Comparison of ENCODE assay signal across 12 cellular contexts in the genomic region with DNA sequence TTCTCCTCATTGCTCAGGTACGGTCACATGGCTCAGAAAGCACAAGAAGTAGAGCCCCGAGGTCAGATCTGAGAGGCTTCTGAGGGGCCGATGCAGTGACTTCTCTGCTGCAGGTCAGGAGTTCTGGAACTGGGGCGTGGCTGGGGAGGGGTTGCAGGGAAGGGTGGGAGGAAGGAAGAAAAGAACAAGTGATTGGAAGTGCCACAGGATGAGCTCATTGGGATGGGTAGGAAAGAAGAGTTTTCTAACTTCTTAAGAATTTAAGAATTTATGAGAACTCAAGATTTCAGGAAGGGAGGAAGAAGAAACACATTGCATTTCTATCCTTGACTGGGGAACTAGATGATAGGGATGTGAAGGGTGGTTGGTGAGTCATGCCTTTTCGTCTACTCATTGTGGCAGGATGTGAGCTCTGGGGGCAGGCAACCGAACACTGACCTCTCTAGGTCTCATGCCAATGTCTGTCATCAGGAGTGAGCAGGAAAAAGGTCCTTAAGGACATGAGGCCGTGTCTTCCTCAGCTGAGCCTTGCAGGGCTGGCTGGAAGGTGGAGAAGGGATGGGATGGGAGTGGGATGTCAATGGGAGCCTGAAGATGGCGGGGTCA. TPM values are rescaled to one million over a fixed set of nuclear protein-coding genes. Genes with fewer than 3 reads are reported as not detected.
DNase-seq lines count a peak whose midpoint lies in the region; FAIRE-seq and TF ChIP-seq lines count a peak whose summit lies in the region.
"Had no signal": no experiment of that assay in that cellular context is flagged by ENCODE, and none has a peak within 500 bp of the region (broad histone marks: within the 10 kb centered on the region; RNA-seq: fewer than 3 reads in every experiment).

No MANE protein-coding gene starts in this region.

- H3K27me3 ChIP-seq in bronchial epithelial cell (ENCODE audit: control insufficient read depth, insufficient read depth, low read length) (no peaks in the 10 kb centered on the region), smooth muscle cell (ENCODE audit: low read depth) (no peaks in the 10 kb centered on the region)
- H3K27me3 ChIP-seq: SJCRH30 had no signal

- intact Hi-C loops in OCI-LY7 (cut with micrococcal nuclease; ENCODE audit: unreplicated experiment) (no loop called here), lower leg skin (cut with DNase I; ENCODE audit: low total_unique reads) (loop anchor here (10.0 kb wide), 1 partner anchor 237 kb away; no protein-coding TSS in a partner anchor)

- H3K79me2 ChIP-seq in OCI-LY7 (ENCODE audit: insufficient read depth, low read depth, low read length) (no peaks in the 10 kb centered on the region), smooth muscle cell (ENCODE audit: low read depth) (no peaks in the 10 kb centered on the region)

- no TSS peak for BruUV-seq in OCI-LY7 (replicated peaks; lab: Mats Ljungman, UMichigan)

- WGBS in smooth muscle cell (ENCODE audit: low lambda C conversion rate) = 50% methylated on average over 8 of the region's 8 CpGs
- WGBS in lower leg skin, 2 donors = 64 to 82% methylated on average over 8 of the region's 8 CpGs

- TF ChIP-seq CTCF in OCI-LY7 (conservative IDR thresholded peaks at IDR 0.05; ENCODE audit: low read length) (no peak), bronchial epithelial cell (IDR thresholded peaks at IDR 0.05; ENCODE audit: insufficient read depth, low read length, severe bottlenecking) (no peak), smooth muscle cell (IDR thresholded peaks at IDR 0.05; ENCODE audit: borderline replicate concordance, insufficient read depth, poor library complexity, severe bottlenecking) (no peak), lower leg skin (IDR thresholded peaks at IDR 0.05) (no peak)

- no peaks in the 10 kb centered on the region for H4K20me1 ChIP-seq in OCI-LY7 (ENCODE audit: insufficient read depth, low read length)
- no peaks in the 10 kb centered on the region for H4K20me1 ChIP-seq in smooth muscle cell (ENCODE audit: low read depth)

- H3K36me3 ChIP-seq in OCI-LY7 (ENCODE audit: insufficient read depth, low read length) (no peaks in the 10 kb centered on the region), bronchial epithelial cell (ENCODE audit: control insufficient read depth, insufficient read depth, low read length) (no peaks in the 10 kb centered on the region), smooth muscle cell (ENCODE audit: low read depth) (no peaks in the 10 kb centered on the region)
- H3K36me3 ChIP-seq: SJCRH30, stomach had no signal

- CTCF ChIA-PET in OCI-LY7 (lab: Charles Lee; ENCODE audit: unreplicated experiment) = interaction anchor here (0.6 kb wide), 2 partner anchors 11 to 12 kb away, joined by 3 to 4 read pairs; no protein-coding TSS in a partner anchor

- POLR2A ChIA-PET in OCI-LY7 (lab: Charles Lee) = interaction anchor here (3.5 kb wide), 1 partner anchor 14 kb away, joined by 20 read pairs; a partner anchor contains a TSS

- H3K4me3 ChIP-seq in OCI-LY7 (ENCODE audit: low read depth, low read length, poor library complexity, severe bottlenecking) (no peak overlapping the region), bronchial epithelial cell (ENCODE audit: low read depth, low read length) (no peak overlapping the region), smooth muscle cell (no peak overlapping the region), lower leg skin (ENCODE audit: low read depth, poor library complexity, severe bottlenecking) (no peak overlapping the region)
- H3K4me3 ChIP-seq: SJCRH30, stomach had no signal

- peak overlapping the region; percentile 91; the same call in 1 of the 2 replicates for H2AFZ ChIP-seq in OCI-LY7 (ENCODE audit: low read length)
- no peak overlapping the region for H2AFZ ChIP-seq in smooth muscle cell (ENCODE audit: low read depth)

- in situ Hi-C loops in G401 (cut with HindIII; ENCODE audit: low sequenced_read_pairs) = no loop called here

- DNase-seq in HCEC 1CT (peak; percentile 95), OCI-LY7 (ENCODE audit: low spot score) (no peak), bronchial epithelial cell (ENCODE audit: low read depth) (peak; percentile 65), smooth muscle cell (lab: John Stamatoyannopoulos, UW; ENCODE audit: unreplicated experiment) (no peak), occipital lobe (lab: John Stamatoyannopoulos, UW) (no peak), lower leg skin (ENCODE audit: low spot score in 2 of 2) (no peak), G401 (ENCODE audit: low spot score) (no peak)
- DNase-seq: activated T-cell treated with anti-CD3 and anti-CD28 coated beads, Interleukin-2, amount 50 U/mL, for 1 hour; small intestine; stomach had no signal

- H3K27ac ChIP-seq in OCI-LY7 (ENCODE audit: low read depth, low read length, poor library complexity, severe bottlenecking) = no peak overlapping the region
- H3K27ac ChIP-seq in smooth muscle cell (ENCODE audit: low read depth) = no peak overlapping the region
- H3K27ac ChIP-seq: SJCRH30, stomach had no signal

- no peak for TF ChIP-seq POLR2A in lower leg skin (IDR thresholded peaks at IDR 0.05)

- no peaks in the 10 kb centered on the region for H3K9me3 ChIP-seq in OCI-LY7 (ENCODE audit: low read length)
- no peaks in the 10 kb centered on the region for H3K9me3 ChIP-seq in smooth muscle cell (replicated peaks; ENCODE audit: low read depth)
- H3K9me3 ChIP-seq: SJCRH30, stomach had no signal

- H3K4me2 ChIP-seq in OCI-LY7 (ENCODE audit: low read length) (peak overlapping the region; percentile 89), smooth muscle cell (peak overlapping the region; percentile 29)

- no peaks in the 10 kb centered on the region for H3F3A ChIP-seq in smooth muscle cell (ENCODE audit: low read depth)

- no peaks in the 10 kb centered on the region for H3K9me2 ChIP-seq in OCI-LY7 (ENCODE audit: insufficient read depth, low read length)

- no peak for FAIRE-seq in bronchial epithelial cell (lab: Jason Lieb, UNC)
- FAIRE-seq: small intestine had no signal

- H3K9ac ChIP-seq in smooth muscle cell (ENCODE audit: low read depth) = no peak overlapping the region

- H3K4me1 ChIP-seq in OCI-LY7 (ENCODE audit: insufficient read depth, low read length, poor library complexity, severe bottlenecking) (peaks cover 71% of the 10 kb centered on the region), smooth muscle cell (ENCODE audit: low read depth) (no peaks in the 10 kb centered on the region)

RNA-seq across cellular contexts. Expression of a gene that starts 0.5 kb away (rescaled TPM):
- total RNA-seq in OCI-LY7 (2014; rRNA removed; shearing (Covaris generic)) = 2.6 and 4.9 TPM in 2 replicates
- total RNA-seq in OCI-LY7 (2022) = 3.3 and 3.8 TPM in 2 replicates
- 0.26 and 1.0 TPM in 2 replicates for total RNA-seq in bronchial epithelial cell
- 0.31 and 0.99 TPM in 2 replicates for total RNA-seq in smooth muscle cell
- polyA plus RNA-seq in smooth muscle cell = 0.12 and 0.50 TPM in 2 replicates
- total RNA-seq in occipital lobe = 3.1 TPM
- 1 to 10 TPM in 2 of 4 donors, under 1 TPM in 2; 0.38 to 1.6 (median 1.1) TPM for total RNA-seq in lower leg skin
- total RNA-seq in G401 (2014; rRNA removed; shearing (Covaris generic)) = 1.5 and 2.7 TPM in 2 replicates

RNA-seq across cellular contexts. Expression of a gene that starts 14.8 kb away (rescaled TPM):
- total RNA-seq in OCI-LY7 (2014; rRNA removed; shearing (Covaris generic)) = 524 and 672 TPM in 2 replicates
- total RNA-seq in OCI-LY7 (2022) (409 and 447 TPM in 2 replicates), bronchial epithelial cell (under 0.01 and 0.26 TPM in 2 replicates), smooth muscle cell (0.40 TPM in 1 of 2 replicates, not detected in the other), occipital lobe (not detected), lower leg skin (1 to 10 TPM in 2 of 4 donors, under 1 TPM in 1, not detected in 1; 0.19 to 2.2 (median 2.0) TPM)
- polyA plus RNA-seq in smooth muscle cell = 0.35 TPM in 1 of 2 replicates, not detected in the other
- not detected in 2 replicates for total RNA-seq in G401 (2014; rRNA removed; shearing (Covaris generic))
- total RNA-seq: lung microvascular endothelial cell had no signal

RNA-seq across cellular contexts. Expression of a gene that starts 27.7 kb away (rescaled TPM):
- total RNA-seq in OCI-LY7 (2014; rRNA removed; shearing (Covaris generic)) = 43.9 and 71.5 TPM in 2 replicates
- total RNA-seq in OCI-LY7 (2022) (37.3 and 40.8 TPM in 2 replicates), bronchial epithelial cell (45.6 and 61.9 TPM in 2 replicates), smooth muscle cell (39.3 and 45.7 TPM in 2 replicates), occipital lobe (83.0 TPM), lower leg skin (10 to 100 TPM; 10.2 to 24.5 (median 18.8) TPM)
- polyA plus RNA-seq in smooth muscle cell = 39.2 and 41.8 TPM in 2 replicates
- total RNA-seq in G401 (2014; rRNA removed; shearing (Covaris generic)) = 42.4 and 69.1 TPM in 2 replicates

RNA-seq across cellular contexts. Expression of a gene that starts 44.3 kb away (rescaled TPM):
- 8.5 and 10.2 TPM in 2 replicates for total RNA-seq in OCI-LY7 (2014; rRNA removed; shearing (Covaris generic))
- 12.9 and 13.9 TPM in 2 replicates for total RNA-seq in OCI-LY7 (2022)
- total RNA-seq in bronchial epithelial cell = 25.3 and 31.5 TPM in 2 replicates
- 22.9 and 25.5 TPM in 2 replicates for total RNA-seq in smooth muscle cell
- polyA plus RNA-seq in smooth muscle cell = 7.8 and 9.3 TPM in 2 replicates
- 31.0 TPM for total RNA-seq in occipital lobe
- 10 to 100 TPM; 28.7 to 33.5 (median 31.2) TPM for total RNA-seq in lower leg skin
- total RNA-seq in G401 (2014; rRNA removed; shearing (Covaris generic)) = 12.9 and 15.2 TPM in 2 replicates

RNA-seq across cellular contexts. Expression of a gene that starts 58.9 kb away (rescaled TPM):
- total RNA-seq in OCI-LY7 (2014; rRNA removed; shearing (Covaris generic)) = 4.6 TPM in 2 replicates
- total RNA-seq in OCI-LY7 (2022) = 1.9 and 4.8 TPM in 2 replicates
- under 0.01 TPM in 1 of 2 replicates, not detected in the other for total RNA-seq in bronchial epithelial cell
- not detected in 2 replicates for total RNA-seq in smooth muscle cell
- not detected in 2 replicates for polyA plus RNA-seq in smooth muscle cell
- total RNA-seq in occipital lobe = 0.47 TPM
- 10 to 100 TPM in 1 of 4 donors, 1 to 10 TPM in 3; 6.0 to 10.0 (median 8.3) TPM for total RNA-seq in lower leg skin
- total RNA-seq in G401 (2014; rRNA removed; shearing (Covaris generic)) = not detected in 2 replicates
- total RNA-seq: lung microvascular endothelial cell, SJCRH30 had no signal

Comparison
In these comparisons a context has a peak if more than half of its experiments do, and no peak if none do; other contexts are left out.
1. DNase-seq: peak in HCEC 1CT (single experiment) and bronchial epithelial cell (single experiment); none in OCI-LY7 (single experiment), smooth muscle cell (single experiment), occipital lobe (single experiment), lower leg skin (0 of 2) and G401 (single experiment).
2. RNA of a gene that starts 14.8 kb away (total RNA-seq): 409 to 672 TPM in OCI-LY7; 0.19 to 2.2 TPM in lower leg skin, under 0.01 to 0.26 TPM in bronchial epithelial cell, 0.40 TPM in smooth muscle cell, not detected in occipital lobe (single experiment) and not detected in G401; every median in the first group is over 100 times any median in the second.